Comparison of ENCODE assay signal across 14 cellular contexts in the genomic region with DNA sequence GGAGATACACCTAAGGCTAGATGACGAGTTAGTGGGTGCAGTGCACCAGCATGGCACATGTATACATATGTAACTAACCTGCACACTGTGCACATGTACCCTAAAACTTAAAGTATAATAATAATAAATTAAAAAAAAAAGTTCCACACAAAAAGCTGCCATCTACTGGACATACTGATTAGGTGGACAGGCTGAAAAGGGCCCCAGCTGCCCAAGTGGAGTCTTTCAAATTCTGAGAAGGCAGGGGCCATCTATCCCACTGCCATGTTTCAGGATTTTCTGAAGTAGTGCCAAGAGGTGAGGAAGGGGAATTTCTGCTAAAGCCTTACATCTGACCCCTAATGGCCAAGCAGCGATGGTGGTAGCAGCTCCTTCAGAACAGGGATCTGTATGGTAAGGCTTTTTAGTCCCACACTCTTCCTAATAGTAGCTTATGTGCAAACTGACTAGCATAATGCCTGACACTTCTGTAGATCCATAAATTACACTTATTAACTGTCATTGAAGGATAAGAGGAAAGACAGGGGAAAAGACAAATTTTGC. TPM values are rescaled to one million over a fixed set of nuclear protein-coding genes. Genes with fewer than 3 reads are reported as not detected.
DNase-seq lines count a peak whose midpoint lies in the region; ATAC-seq and TF ChIP-seq lines count a peak whose summit lies in the region.
"Had no signal": no experiment of that assay in that cellular context is flagged by ENCODE, and none has a peak within 500 bp of the region (broad histone marks: within the 10 kb centered on the region; RNA-seq: fewer than 3 reads in every experiment).

No MANE protein-coding gene starts in this region.

- H3K9ac ChIP-seq in adipocyte (ENCODE audit: low read length) = peak overlapping the region; percentile 42

- ATAC-seq in heart left ventricle (no peak), Right ventricle myocardium inferior (no peak), gastroesophageal sphincter (no peak), GM21619 (IDR thresholded peaks at IDR 0.05; ENCODE audit: unreplicated experiment) (no peak), GM18861 (IDR thresholded peaks at IDR 0.05; ENCODE audit: unreplicated experiment) (no peak), HG03439 (IDR thresholded peaks at IDR 0.05; ENCODE audit: unreplicated experiment) (no peak)

- 57 to 65% (median 64%) methylated on average over 1 to 2 of the region's 2 CpGs for WGBS in heart left ventricle, 4 donors
- WGBS in gastroesophageal sphincter (ENCODE audit: low coverage in 1 of 2), 2 donors = 60% methylated on average over 1 of the region's 2 CpGs; no CpG with 5 or more reads in 1 of the 2 donors
- 75 to 80% methylated on average over 1 to 2 of the region's 2 CpGs for WGBS in transverse colon (ENCODE audit: low coverage in 1 of 2), 2 donors

- peaks cover 10 to 98% (median 79%) of the 10 kb centered on the region in 12 donors for H3K4me1 ChIP-seq in heart left ventricle
- peaks cover 94% of the 10 kb centered on the region for H3K4me1 ChIP-seq in adipocyte (ENCODE audit: control insufficient read depth, insufficient read depth, low read length)
- peaks cover 52 to 100% (median 69%) of the 10 kb centered on the region in 3 donors for H3K4me1 ChIP-seq in gastroesophageal sphincter
- H3K4me1 ChIP-seq in transverse colon = peaks cover 33 to 65% (median 42%) of the 10 kb centered on the region in 4 donors

- H3K27ac ChIP-seq in heart left ventricle (peak overlapping the region in 7 of 12 donors; percentile 9 to 66 (median 26)), gastroesophageal sphincter (peak overlapping the region; percentile 38 to 100 (median 78)), transverse colon (peak overlapping the region in 3 of 4 donors; percentile 23 to 48 (median 23))
- H3K27ac ChIP-seq: skin epidermis had no signal

- H3K36me3 ChIP-seq in heart left ventricle (peaks cover 0 to 50% (median 16%) of the 10 kb centered on the region in 9 donors), adipocyte (ENCODE audit: control insufficient read depth, insufficient read depth, low read length, severe bottlenecking) (peaks cover 88% of the 10 kb centered on the region), gastroesophageal sphincter (peaks cover 0 to 22% of the 10 kb centered on the region in 2 donors), transverse colon (no peaks in the 10 kb centered on the region)

- TF ChIP-seq EP300 in gastroesophageal sphincter (IDR thresholded peaks at IDR 0.05) (no peak), transverse colon (IDR thresholded peaks at IDR 0.05; ENCODE audit: low read depth) (no peak)

- H3K27me3 ChIP-seq in heart left ventricle (no peaks in the 10 kb centered on the region), adipocyte (replicated peaks; ENCODE audit: control insufficient read depth, insufficient read depth, low read length) (no peaks in the 10 kb centered on the region), gastroesophageal sphincter (no peaks in the 10 kb centered on the region), transverse colon (no peaks in the 10 kb centered on the region)
- H3K27me3 ChIP-seq: MG63 had no signal

- in situ Hi-C loops in transverse colon (cut with MboI; ENCODE audit: low pct_ligation_motif_present in 1 of 4, low pct_unique_long_range_greater_than_20kb in 1 of 4, low sequenced_read_pairs in 3 of 4) = no loop called here

- intact Hi-C loops in heart left ventricle (cut with DNase I) (loop anchor here in 1 of 10 donors (10.0 kb wide), 1 partner anchor 112 kb away; no protein-coding TSS in a partner anchor), Right ventricle myocardium inferior (cut with DNase I) (no loop called here), transverse colon (cut with DNase I; ENCODE audit: low total_unique reads) (no loop called here)

- H3K9me3 ChIP-seq in heart left ventricle = no peaks in the 10 kb centered on the region
- H3K9me3 ChIP-seq in adipocyte (ENCODE audit: control insufficient read depth, low read length) = no peaks in the 10 kb centered on the region
- no peaks in the 10 kb centered on the region for H3K9me3 ChIP-seq in gastroesophageal sphincter
- H3K9me3 ChIP-seq in transverse colon = no peaks in the 10 kb centered on the region
- H3K9me3 ChIP-seq: MG63 had no signal

- TF ChIP-seq CTCF in heart left ventricle (IDR thresholded peaks at IDR 0.05) (peak in 7 of 12 donors; percentile 8 to 33 (median 16)), gastroesophageal sphincter (IDR thresholded peaks at IDR 0.05) (peak in 1 of 4 experiments; percentile 40), transverse colon (IDR thresholded peaks at IDR 0.05) (peak in 1 of 5 experiments; percentile 12)

- no peak overlapping the region for H3K4me3 ChIP-seq in heart left ventricle
- H3K4me3 ChIP-seq in adipocyte (ENCODE audit: low read length) = no peak overlapping the region
- H3K4me3 ChIP-seq in gastroesophageal sphincter = no peak overlapping the region
- H3K4me3 ChIP-seq in transverse colon = no peak overlapping the region
- H3K4me3 ChIP-seq: MG63, skin epidermis had no signal

- DNase-seq in heart left ventricle (no peak), Right ventricle myocardium inferior (ENCODE audit: missing footprints) (no peak), adipocyte (ENCODE audit: low read depth) (peak; percentile 53), transverse colon (no peak)
- DNase-seq: activated CD4-positive, CD25-positive, alpha-beta regulatory T cell; activated T-cell treated with anti-CD3 and anti-CD28 coated beads, Interleukin-2, amount 50 U/mL, for 1 hour; amygdala; MG63; RPMI8226 had no signal

- TF ChIP-seq POLR2A in heart left ventricle (IDR thresholded peaks at IDR 0.05) = no peak
- no peak for TF ChIP-seq POLR2A in gastroesophageal sphincter (IDR thresholded peaks at IDR 0.05)
- no peak for TF ChIP-seq POLR2A in transverse colon (IDR thresholded peaks at IDR 0.05)

RNA-seq across cellular contexts. Expression of a gene that starts 7.7 kb away (rescaled TPM):
- total RNA-seq in heart left ventricle = 100 to 1,000 TPM; 138 to 667 (median 220) TPM
- polyA plus RNA-seq in heart left ventricle = 100 to 1,000 TPM in 1 of 2 donors, 10 to 100 TPM in 1; 43.8 to 146 TPM
- 217 TPM for total RNA-seq in Right ventricle myocardium inferior
- total RNA-seq in gastroesophageal sphincter = 1,000 to 10,000 TPM in 1 of 4 donors, 100 to 1,000 TPM in 3; 343 to 1,189 (median 766) TPM
- total RNA-seq in transverse colon = 100 to 1,000 TPM in 1 of 4 donors, 10 to 100 TPM in 3; 81.2 to 106 (median 91.8) TPM

Comparison
In these comparisons a context has a peak if more than half of its experiments do, and no peak if none do; other contexts are left out.
1. H3K27ac ChIP-seq: peak in every context shown above with its lines; median percentile 78 in gastroesophageal sphincter; 26 in heart left ventricle; 23 in transverse colon.